In genomic region chr2:152499411-152499810, GRCh38 we compare ENCODE assay signal across 12 cellular contexts.
DNase-seq lines count a peak whose midpoint lies in the region; ATAC-seq and TF ChIP-seq lines count a peak whose summit lies in the region.
"Had no signal": no experiment of that assay in that cellular context is flagged by ENCODE, and none has a peak within 500 bp of the region (broad histone marks: within the 10 kb centered on the region; RNA-seq: fewer than 3 reads in every experiment).

No MANE protein-coding gene starts in this region.

- H3K4me1 ChIP-seq in heart left ventricle, result peaks cover 0 to 56% (median 12%) of the 10 kb centered on the region in 12 donors
- H3K4me1 ChIP-seq in transverse colon, result peaks cover 0 to 33% (median 9%) of the 10 kb centered on the region in 4 donors

- H3K4me3 Mint-ChIP-seq in nephron progenitor cell, result peak overlapping the region; percentile 51

- no peak for TF ChIP-seq POLR2A in heart left ventricle (IDR thresholded peaks at IDR 0.05)
- TF ChIP-seq POLR2A in transverse colon (IDR thresholded peaks at IDR 0.05), result no peak

- peaks cover 62% of the 10 kb centered on the region for H3K36me3 Mint-ChIP-seq in nephron progenitor cell (ENCODE audit: low read depth)

- in situ Hi-C loops in transverse colon (cut with MboI; ENCODE audit: low pct_ligation_motif_present in 1 of 4, low pct_unique_long_range_greater_than_20kb in 1 of 4, low sequenced_read_pairs in 3 of 4), result no loop called here

- H3K27ac ChIP-seq in heart left ventricle (peak overlapping the region in 11 of 12 donors; percentile 2 to 93 (median 44)), coronary artery (peak overlapping the region; percentile 15 to 87), transverse colon (peak overlapping the region; percentile 23 to 68 (median 66))

- H3K27me3 ChIP-seq in heart left ventricle (no peaks in the 10 kb centered on the region), transverse colon (no peaks in the 10 kb centered on the region)

- TF ChIP-seq EP300 in transverse colon (IDR thresholded peaks at IDR 0.05; ENCODE audit: low read depth), result no peak

- DNase-seq in heart left ventricle, result no peak
- DNase-seq in left cardiac atrium, result no peak
- DNase-seq in coronary artery (ENCODE audit: low spot score), result no peak
- no peak for DNase-seq in nephron progenitor cell
- DNase-seq in transverse colon, result no peak
- DNase-seq in stimulated activated CD4-positive, alpha-beta T cell treated with anti-CD3 and anti-CD28 coated beads, Interleukin-1b, Interleukin-23, amount 100 ng/mL, for 48 hours, result no peak
- no peak for DNase-seq in left colon
- DNase-seq: activated CD4-positive, alpha-beta T cell treated with anti-CD3 and anti-CD28 coated beads for 1 hour; activated gamma-delta T cell; cortex of kidney; NCI-H526 had no signal

- no peaks in the 10 kb centered on the region for H3K36me3 ChIP-seq in heart left ventricle
- no peaks in the 10 kb centered on the region for H3K36me3 ChIP-seq in transverse colon

- H3K9me3 ChIP-seq in heart left ventricle (peaks cover 0 to 7% (median 0%) of the 10 kb centered on the region in 12 donors), transverse colon (no peaks in the 10 kb centered on the region)

- no peak overlapping the region for H3K4me3 ChIP-seq in heart left ventricle
- H3K4me3 ChIP-seq in coronary artery, result no peak overlapping the region
- H3K4me3 ChIP-seq in transverse colon, result no peak overlapping the region

- 88 to 95% (median 94%) methylated on average over 3 of the region's 3 CpGs for WGBS in heart left ventricle, 4 donors
- WGBS in transverse colon (ENCODE audit: low coverage in 1 of 2), 2 donors, result 74 to 77% methylated on average over 3 of the region's 3 CpGs

- peaks cover 53% of the 10 kb centered on the region for H3K9me3 Mint-ChIP-seq in nephron progenitor cell

- H3K4me1 Mint-ChIP-seq in nephron progenitor cell, result peaks cover 39% of the 10 kb centered on the region

- peak overlapping the region; percentile 80 for H3K27ac Mint-ChIP-seq in nephron progenitor cell

- intact Hi-C loops in heart left ventricle (cut with DNase I) (loop anchor here in 1 of 10 donors (10.0 kb wide), 1 partner anchor 165 kb away; the partner anchor contains the start of gene FMNL2), left cardiac atrium (cut with DNase I) (no loop called here), transverse colon (cut with DNase I; ENCODE audit: low total_unique reads) (no loop called here), left colon (cut with DNase I, micrococcal nuclease) (no loop called here)

- H3K27me3 Mint-ChIP-seq in nephron progenitor cell (ENCODE audit: low read depth, poor library complexity), result no peaks in the 10 kb centered on the region

- no peak for TF ChIP-seq CTCF in heart left ventricle (IDR thresholded peaks at IDR 0.05)
- TF ChIP-seq CTCF in coronary artery (IDR thresholded peaks at IDR 0.05), result no peak
- TF ChIP-seq CTCF in nephron progenitor cell (IDR thresholded peaks at IDR 0.05), result no peak
- no peak for TF ChIP-seq CTCF in transverse colon (IDR thresholded peaks at IDR 0.05)

- no peak for ATAC-seq in heart left ventricle
- no peak for ATAC-seq in left cardiac atrium
- no peak for ATAC-seq in activated CD4-positive, CD25-positive, alpha-beta regulatory T cell treated with anti-CD3 and anti-CD28 coated beads, Interleukin-2, amount 50 U/mL, for 24 hours
- no peak for ATAC-seq in left colon
